In the genomic region with DNA sequence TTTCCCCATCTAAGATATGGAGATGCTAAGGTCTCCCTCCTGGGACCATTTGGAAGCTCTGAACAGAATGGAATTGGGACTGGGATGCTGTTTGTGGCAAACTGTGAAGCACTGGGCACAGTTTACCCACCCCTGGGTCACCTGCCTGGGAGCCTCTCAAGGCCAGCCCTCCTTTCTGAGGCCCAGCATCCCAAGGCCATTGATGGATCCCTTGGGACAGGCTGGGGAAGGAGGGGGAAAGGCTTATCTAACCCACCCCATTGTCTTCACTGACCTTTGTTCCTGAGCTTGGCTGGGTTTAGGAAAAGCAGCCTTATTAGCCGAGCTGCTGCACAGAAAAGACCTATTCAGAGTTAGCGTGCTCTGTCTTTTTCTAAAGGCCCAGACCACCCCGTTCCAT, we compare ENCODE assay signal across 19 cellular contexts. TPM values are rescaled to one million over a fixed set of nuclear protein-coding genes. Genes with fewer than 3 reads are reported as not detected.
DNase-seq lines count a peak whose midpoint lies in the region; ATAC-seq and TF ChIP-seq lines count a peak whose summit lies in the region.
"Had no signal": no experiment of that assay in that cellular context is flagged by ENCODE, and none has a peak within 500 bp of the region (broad histone marks: within the 10 kb centered on the region; RNA-seq: fewer than 3 reads in every experiment).

No MANE protein-coding gene starts in this region.

- H3K9ac ChIP-seq in endodermal cell (ENCODE audit: extremely low read depth, low read length, poor library complexity, severe bottlenecking) = peak overlapping the region; percentile 1

- 63 to 70% methylated on average over 3 of the region's 3 CpGs for WGBS in heart right ventricle, 2 donors
- 50 to 62% methylated on average over 3 of the region's 3 CpGs for WGBS in endodermal cell (ENCODE audit: insufficient coverage in 1 of 2, insufficient read length in 1 of 2), 2 experiments
- 77 to 78% methylated on average over 3 of the region's 3 CpGs for WGBS in upper lobe of left lung, 2 donors

- peaks cover 0 to 20% (median 0%) of the 10 kb centered on the region in 7 donors for H3K27me3 ChIP-seq in heart right ventricle
- H3K27me3 ChIP-seq in endodermal cell (ENCODE audit: control insufficient read depth, insufficient read depth, low read length, poor library complexity, severe bottlenecking) = peaks cover 12% of the 10 kb centered on the region
- H3K27me3 ChIP-seq in upper lobe of left lung = peaks cover 0 to 5% (median 0%) of the 10 kb centered on the region in 4 donors
- H3K27me3 ChIP-seq: SJSA1 had no signal

- peak overlapping the region; percentile 85 for H3K27ac Mint-ChIP-seq in endodermal cell
- H3K27ac Mint-ChIP-seq in neural crest cell (ENCODE audit: unreplicated experiment) = peak overlapping the region; percentile 57
- H3K27ac Mint-ChIP-seq: activated naive CD4-positive, alpha-beta T cell treated with anti-CD3 and anti-CD28 coated beads, Interleukin-2, amount 10 ng/mL, durations not matched to agents 7 days and 5 days; CD4-positive, alpha-beta memory T cell; dendritic cell treated with granulocyte-macrophage colony-stimulating factor and Interleukin-4, amounts not matched to agents 40 ng/mL and 50 ng/mL, for 4 days; T-helper 2 cell treated with Interferon-gamma antibody and Interleukin-4, amounts not matched to agents 5 μg/mL and 100 μg/mL, for 36 hours had no signal

- H3K27ac ChIP-seq in heart right ventricle (peak overlapping the region in 9 of 10 donors; percentile 1 to 79 (median 61)), endodermal cell (ENCODE audit: low read depth, low read length) (no peak overlapping the region), upper lobe of left lung (peak overlapping the region in 3 of 4 donors; percentile 26 to 88 (median 32))
- H3K27ac ChIP-seq: SJSA1 had no signal

- H3K36me3 Mint-ChIP-seq in endodermal cell (ENCODE audit: low read depth) (no peaks in the 10 kb centered on the region), neural crest cell (ENCODE audit: low read depth) (no peaks in the 10 kb centered on the region)
- H3K36me3 Mint-ChIP-seq: activated naive CD4-positive, alpha-beta T cell treated with anti-CD3 and anti-CD28 coated beads, Interleukin-2, amount 10 ng/mL, durations not matched to agents 7 days and 5 days; CD4-positive, alpha-beta memory T cell had no signal

- H3K4me3 ChIP-seq in heart right ventricle = no peak overlapping the region
- H3K4me3 ChIP-seq in endodermal cell (ENCODE audit: low read length) = peak overlapping the region; percentile 64
- H3K4me3 ChIP-seq in upper lobe of left lung = no peak overlapping the region
- H3K4me3 ChIP-seq: A549, SJSA1 had no signal

- H3K4me3 Mint-ChIP-seq in endodermal cell = peak overlapping the region; percentile 39
- H3K4me3 Mint-ChIP-seq in neural crest cell = peak overlapping the region; percentile 66
- H3K4me3 Mint-ChIP-seq: activated naive CD4-positive, alpha-beta T cell treated with anti-CD3 and anti-CD28 coated beads, Interleukin-2, amount 10 ng/mL, durations not matched to agents 7 days and 5 days; dendritic cell treated with granulocyte-macrophage colony-stimulating factor and Interleukin-4, amounts not matched to agents 40 ng/mL and 50 ng/mL, for 4 days; T-helper 2 cell treated with Interferon-gamma antibody and Interleukin-4, amounts not matched to agents 5 μg/mL and 100 μg/mL, for 36 hours had no signal

- intact Hi-C loops in heart right ventricle (cut with DNase I) = loop anchor here in 1 of 10 donors (5.0 kb wide), 1 partner anchor 36 kb away; no protein-coding TSS in a partner anchor
- intact Hi-C loops in left cardiac atrium (cut with DNase I) = no loop called here

- no peak for TF ChIP-seq EP300 in upper lobe of left lung (IDR thresholded peaks at IDR 0.05)

- H3K4me1 ChIP-seq in heart right ventricle = peaks cover 38 to 97% (median 82%) of the 10 kb centered on the region in 9 donors
- H3K4me1 ChIP-seq in endodermal cell (ENCODE audit: control insufficient read depth, insufficient read depth, low read length) = peaks cover 44% of the 10 kb centered on the region
- peaks cover 73 to 95% (median 82%) of the 10 kb centered on the region in 4 donors for H3K4me1 ChIP-seq in upper lobe of left lung

- DNase-seq in heart right ventricle (no peak), left cardiac atrium (no peak), endodermal cell (no peak), neural crest cell (ENCODE audit: low read depth, low spot score) (no peak), upper lobe of left lung (no peak), AML-193 (lab: John Stamatoyannopoulos, UW) (no peak)
- DNase-seq: activated CD4-positive, alpha-beta T cell treated with anti-CD3 and anti-CD28 coated beads for 48 hours; activated naive CD4-positive, alpha-beta T cell treated with anti-CD3 and anti-CD28 coated beads, Interleukin-2, amount 10 ng/mL, durations not matched to agents 7 days and 5 days; CD4-positive, alpha-beta memory T cell; NCI-H345; stimulated activated naive CD4-positive, alpha-beta T cell treated with Interleukin-2 at 50 U/mL for 16 hours had no signal

- H3K4me1 Mint-ChIP-seq in endodermal cell = peaks cover 66% of the 10 kb centered on the region
- H3K4me1 Mint-ChIP-seq in neural crest cell = peaks cover 43% of the 10 kb centered on the region

- H3K27me3 Mint-ChIP-seq in endodermal cell (ENCODE audit: insufficient read depth) (peaks cover 16% of the 10 kb centered on the region), neural crest cell (ENCODE audit: low read depth) (peaks cover 52% of the 10 kb centered on the region)
- H3K27me3 Mint-ChIP-seq: CD4-positive, alpha-beta memory T cell had no signal

- H3K36me3 ChIP-seq in heart right ventricle (no peaks in the 10 kb centered on the region), endodermal cell (ENCODE audit: control insufficient read depth, insufficient read depth, low read length) (no peaks in the 10 kb centered on the region), upper lobe of left lung (no peaks in the 10 kb centered on the region)

- no peaks in the 10 kb centered on the region for H3K9me3 ChIP-seq in heart right ventricle
- H3K9me3 ChIP-seq in endodermal cell (ENCODE audit: control insufficient read depth, low read length) = no peaks in the 10 kb centered on the region
- no peaks in the 10 kb centered on the region for H3K9me3 ChIP-seq in upper lobe of left lung
- H3K9me3 ChIP-seq: A549 had no signal

- H3K9me3 Mint-ChIP-seq in endodermal cell (no peaks in the 10 kb centered on the region), neural crest cell (no peaks in the 10 kb centered on the region)
- H3K9me3 Mint-ChIP-seq: activated naive CD4-positive, alpha-beta T cell treated with anti-CD3 and anti-CD28 coated beads, Interleukin-2, amount 10 ng/mL, durations not matched to agents 7 days and 5 days; CD4-positive, alpha-beta memory T cell; dendritic cell treated with granulocyte-macrophage colony-stimulating factor and Interleukin-4, amounts not matched to agents 40 ng/mL and 50 ng/mL, for 4 days; T-helper 2 cell treated with Interferon-gamma antibody and Interleukin-4, amounts not matched to agents 5 μg/mL and 100 μg/mL, for 36 hours had no signal

- peak in 5 of 8 donors; percentile 20 to 54 (median 34) for ATAC-seq in heart right ventricle
- ATAC-seq in left cardiac atrium = no peak
- ATAC-seq in upper lobe of left lung (ENCODE audit: low FRiP score in 2 of 2) = no peak
- no peak for ATAC-seq in GM21737 (IDR thresholded peaks at IDR 0.05; ENCODE audit: unreplicated experiment)
- ATAC-seq in HG02763 (IDR thresholded peaks at IDR 0.05; ENCODE audit: unreplicated experiment) = no peak
- ATAC-seq: A549, esophagus mucosa had no signal

- TF ChIP-seq CTCF in heart right ventricle (IDR thresholded peaks at IDR 0.05) = no peak
- TF ChIP-seq CTCF in endodermal cell (conservative IDR thresholded peaks at IDR 0.05) = no peak
- TF ChIP-seq CTCF in neural crest cell (conservative IDR thresholded peaks at IDR 0.05) = no peak
- no peak for TF ChIP-seq CTCF in upper lobe of left lung (IDR thresholded peaks at IDR 0.05)

- TF ChIP-seq POLR2A in upper lobe of left lung (IDR thresholded peaks at IDR 0.05) = no peak

RNA-seq across cellular contexts. Expression of gene CCDC85C, which starts 5.2 kb away (rescaled TPM):
- total RNA-seq in heart right ventricle = 10 to 100 TPM; 28.7 to 50.2 (median 32.1) TPM
- polyA plus RNA-seq in heart right ventricle = 10 to 100 TPM in 1 of 2 donors, 1 to 10 TPM in 1; 9.0 to 23.8 TPM
- 10 to 100 TPM; 21.4 to 24.7 TPM for total RNA-seq in left cardiac atrium
- 10 to 100 TPM; 32.8 to 45.8 TPM for total RNA-seq in endodermal cell
- polyA plus RNA-seq in endodermal cell (2013, experiment 1 of 2) = 63.0 TPM
- 64.5 TPM for polyA plus RNA-seq in endodermal cell (2013, experiment 2 of 2)
- total RNA-seq in neural crest cell = 31.4 and 32.3 TPM in 2 replicates
- 10 to 100 TPM in 5 of 6 donors, 1 to 10 TPM in 1; 5.2 to 31.0 (median 20.4) TPM for total RNA-seq in upper lobe of left lung

RNA-seq across cellular contexts. Expression of gene HHIPL1, which starts 46.2 kb away (rescaled TPM):
- total RNA-seq in heart right ventricle (1 to 10 TPM in 6 of 10 donors, under 1 TPM in 4; 0.81 to 2.2 (median 1.4) TPM), left cardiac atrium (1 to 10 TPM; 2.1 to 2.6 TPM), endodermal cell (1 to 10 TPM; 3.0 to 3.4 TPM), neural crest cell (2.3 and 2.5 TPM in 2 replicates), upper lobe of left lung (1 to 10 TPM in 4 of 6 donors, under 1 TPM in 2; 0.61 to 2.2 (median 1.3) TPM)
- polyA plus RNA-seq in heart right ventricle = under 1 TPM; 0.55 to 0.59 TPM
- polyA plus RNA-seq in endodermal cell (2013, experiment 1 of 2) = 1.8 TPM
- 2.3 TPM for polyA plus RNA-seq in endodermal cell (2013, experiment 2 of 2)
- total RNA-seq: MCF 10A had no signal
- polyA plus RNA-seq: CD4-positive, alpha-beta memory T cell had no signal

Comparison
In these comparisons a context has a peak if more than half of its experiments do, and no peak if none do; other contexts are left out.
1. ATAC-seq: peak in heart right ventricle (5 of 8); none in left cardiac atrium (0 of 2), upper lobe of left lung (0 of 2), GM21737 (single experiment) and HG02763 (single experiment).